In the genomic region with DNA sequence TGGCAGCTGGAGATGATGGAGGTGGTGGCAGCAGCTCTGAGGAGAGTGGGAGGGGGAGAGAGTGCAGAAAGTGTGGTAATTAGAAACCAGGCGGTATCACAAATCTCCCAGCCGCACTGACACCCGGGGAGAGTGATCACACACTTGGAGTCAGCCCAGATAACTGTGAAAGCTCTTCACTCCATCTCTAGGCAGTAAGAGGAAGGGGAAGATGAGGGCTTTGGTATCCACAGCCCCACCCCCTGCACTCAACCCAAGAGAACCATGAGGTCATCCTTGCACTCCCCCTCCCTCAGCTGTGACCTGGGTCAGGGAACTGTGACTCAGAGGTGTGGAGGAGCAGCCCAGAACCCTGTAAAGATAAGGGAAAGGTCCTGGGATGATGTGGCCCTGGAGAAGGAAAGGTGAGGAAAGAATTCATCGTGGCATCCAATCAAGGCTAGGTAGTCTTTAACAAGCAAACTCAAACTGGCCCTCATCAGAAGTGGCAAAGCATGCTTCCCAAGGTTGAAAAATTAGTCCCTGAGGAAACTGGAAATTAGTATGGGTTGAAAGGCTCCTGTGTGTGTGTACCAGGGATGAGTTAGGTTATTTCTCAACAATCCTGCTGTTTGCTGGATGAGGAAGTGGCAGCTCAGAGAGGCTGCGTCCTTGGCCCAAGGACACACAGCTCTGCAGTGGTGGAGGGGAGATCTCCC, we compare ENCODE assay signal across 19 cellular contexts.
DNase-seq lines count a peak whose midpoint lies in the region; TF ChIP-seq lines count a peak whose summit lies in the region.
"Had no signal": no experiment of that assay in that cellular context is flagged by ENCODE, and none has a peak within 500 bp of the region (broad histone marks: within the 10 kb centered on the region; RNA-seq: fewer than 3 reads in every experiment).

No MANE protein-coding gene starts in this region.

- H3K4ac ChIP-seq in mesendoderm (ENCODE audit: low read depth, low read length): no peak overlapping the region

- H4K8ac ChIP-seq in mesendoderm (ENCODE audit: low read depth, low read length): no peak overlapping the region

- H2BK5ac ChIP-seq in mesendoderm (ENCODE audit: low read length): no peak overlapping the region

- no CpG with 5 or more reads among the region's 5 CpGs for WGBS in mesendoderm (ENCODE audit: extremely low coverage, insufficient coverage, low lambda C conversion rate)

- H3K79me1 ChIP-seq in mesendoderm (ENCODE audit: low read length): no peaks in the 10 kb centered on the region

- TF ChIP-seq CTCF in GM13976 (IDR thresholded peaks at IDR 0.05; ENCODE audit: borderline replicate concordance, control extremely low read depth, extremely low read depth, insufficient read depth, missing control alignments): no peak

- H3K23ac ChIP-seq in mesendoderm (ENCODE audit: low read length): no peak overlapping the region

- H3K27me3 ChIP-seq in mesendoderm (ENCODE audit: insufficient read depth, low read length, poor library complexity): no peaks in the 10 kb centered on the region

- DNase-seq in NCI-H1417 (lab: John Stamatoyannopoulos, UW) (peak; percentile 26 to 63 (median 29)), NCI-H1417 treated with DMSO at 0.1 percent for 48 hours (lab: John Stamatoyannopoulos, UW) (no peak), NCI-H2029 treated with DMSO at 0.1 percent for 48 hours (lab: John Stamatoyannopoulos, UW) (peak; percentile 67), SHP77 (lab: John Stamatoyannopoulos, UW) (peak; percentile 48 to 79), mesendoderm (peak; percentile 97), HT-29 (ENCODE audit: low spot score) (no peak), GDM1 (lab: John Stamatoyannopoulos, UW) (no peak), GM13976 (ENCODE audit: low spot score) (no peak)
- DNase-seq: activated CD4-positive, alpha-beta T cell treated with anti-CD3 and anti-CD28 coated beads, Interleukin-2, amount 50 U/mL, for 1 hour; activated naive CD8-positive, alpha-beta T cell treated with anti-CD3 and anti-CD28 coated beads, Interleukin-2, amount 10 ng/mL, durations not matched to agents 7 days and 5 days; activated T-cell treated with anti-CD3 and anti-CD28 coated beads, Interleukin-2, amount 50 U/mL, for 48 hours; CD4-positive, alpha-beta memory T cell; effector CD4-positive, alpha-beta T cell; hypothalamus; Kasumi-1; left ventricle myocardium superior; stimulated activated CD4-positive, alpha-beta T cell treated with anti-CD3 and anti-CD28 coated beads, Interleukin-12 subunit alpha, Interleukin-12 subunit beta, amount 100 ng/mL, for 4 hours had no signal

- H3K18ac ChIP-seq in mesendoderm (ENCODE audit: low read length): no peak overlapping the region

- no peak overlapping the region for H3K4me2 ChIP-seq in mesendoderm (ENCODE audit: low read length)

- H3K27ac ChIP-seq in mesendoderm (ENCODE audit: low read depth, low read length): no peak overlapping the region
- H3K27ac ChIP-seq: prostate gland, RWPE1 had no signal

- H3K56ac ChIP-seq in mesendoderm (ENCODE audit: low read length): no peak overlapping the region

- no peak overlapping the region for H2AK5ac ChIP-seq in mesendoderm (ENCODE audit: low read length)

- no peaks in the 10 kb centered on the region for H3K36me3 ChIP-seq in mesendoderm (ENCODE audit: control insufficient read depth, insufficient read depth, low read length)
- H3K36me3 ChIP-seq: prostate gland had no signal

- no peak overlapping the region for H4K5ac ChIP-seq in mesendoderm (ENCODE audit: low read length)

- H3K4me1 ChIP-seq in mesendoderm (ENCODE audit: control insufficient read depth, low read depth, low read length): peaks cover 7% of the 10 kb centered on the region
- H3K4me1 ChIP-seq: prostate gland had no signal

- no peaks in the 10 kb centered on the region for H3K79me2 ChIP-seq in mesendoderm (ENCODE audit: control insufficient read depth, insufficient read depth, low read length)

- in situ Hi-C loops in GM13976 (cut with MboI; ENCODE audit: low sequenced_read_pairs, unreplicated experiment): no loop called here

- no peak overlapping the region for H3K9ac ChIP-seq in mesendoderm (ENCODE audit: low read length)

- no peak overlapping the region for H2BK15ac ChIP-seq in mesendoderm (replicated peaks; ENCODE audit: low read depth)

- H2BK120ac ChIP-seq in mesendoderm (ENCODE audit: low read depth, low read length): no peak overlapping the region

- no peak overlapping the region for H3K4me3 ChIP-seq in mesendoderm (ENCODE audit: low read length)
- H3K4me3 ChIP-seq: prostate gland had no signal

Comparison
In these comparisons a context has a peak if more than half of its experiments do, and no peak if none do; other contexts are left out.
1. DNase-seq: peak in NCI-H1417 (3 of 3), NCI-H2029 treated with DMSO at 0.1 percent for 48 hours (single experiment), SHP77 (2 of 2) and mesendoderm (single experiment); none in NCI-H1417 treated with DMSO at 0.1 percent for 48 hours (single experiment), HT-29 (single experiment), GDM1 (single experiment) and GM13976 (single experiment).